20 cellular contexts compared by ENCODE assay signal in genomic region chr20:34332262-34332920, GRCh38.
"Had no signal": no experiment of that assay in that cellular context is flagged by ENCODE, and none has a peak within 500 bp of the region (broad histone marks: within the 10 kb centered on the region; RNA-seq: fewer than 3 reads in every experiment).

No MANE protein-coding gene starts in this region.

- H3K27me3 ChIP-seq: esophagus squamous epithelium, heart right ventricle, neutrophil, pancreas, sigmoid colon, thyroid gland had no signal

- H3K4me3 Mint-ChIP-seq: activated CD4-positive, alpha-beta T cell treated with anti-CD3 and anti-CD28 coated beads, Interleukin-2, amount 10 ng/mL, durations not matched to agents 24 days and 14 days; activated CD8-positive, alpha-beta T cell treated with anti-CD3 and anti-CD28 coated beads, Interleukin-2, amount 10 ng/mL, durations not matched to agents 7 days and 5 days; activated naive CD4-positive, alpha-beta T cell treated with anti-CD3 and anti-CD28 coated beads for 36 hours; activated T-cell treated with anti-CD3 and anti-CD28 coated beads, Interleukin-2, amount 50 U/mL, for 24 hours; brain; memory B cell; naive thymus-derived CD4-positive, alpha-beta T cell; stimulated activated memory B cell treated with anti-CD40 and anti-IgM and Interleukin-4, amounts not matched to agents 10 μg/mL and 1 μg/mL and 100 μg/mL, for 72 hours had no signal

- H3K27ac ChIP-seq: esophagus squamous epithelium, heart right ventricle, neutrophil, pancreas, sigmoid colon, thyroid gland had no signal

- H3K36me3 Mint-ChIP-seq: brain; memory B cell; naive thymus-derived CD4-positive, alpha-beta T cell; stimulated activated memory B cell treated with anti-CD40 and anti-IgM and Interleukin-4, amounts not matched to agents 10 μg/mL and 1 μg/mL and 100 μg/mL, for 72 hours had no signal

- H3K9me3 ChIP-seq: esophagus squamous epithelium, heart right ventricle, neutrophil, pancreas, sigmoid colon, thyroid gland had no signal

- H3K9me3 Mint-ChIP-seq: activated CD4-positive, alpha-beta T cell treated with anti-CD3 and anti-CD28 coated beads, Interleukin-2, amount 10 ng/mL, durations not matched to agents 24 days and 14 days; activated naive CD4-positive, alpha-beta T cell treated with anti-CD3 and anti-CD28 coated beads for 36 hours; activated T-cell treated with anti-CD3 and anti-CD28 coated beads, Interleukin-2, amount 50 U/mL, for 24 hours; naive thymus-derived CD4-positive, alpha-beta T cell; stimulated activated memory B cell treated with anti-CD40 and anti-IgM and Interleukin-4, amounts not matched to agents 10 μg/mL and 1 μg/mL and 100 μg/mL, for 72 hours had no signal

- H3K4me1 Mint-ChIP-seq: memory B cell had no signal

- H3K27ac Mint-ChIP-seq: activated CD4-positive, alpha-beta T cell treated with anti-CD3 and anti-CD28 coated beads, Interleukin-2, amount 10 ng/mL, durations not matched to agents 24 days and 14 days; activated CD8-positive, alpha-beta T cell treated with anti-CD3 and anti-CD28 coated beads, Interleukin-2, amount 10 ng/mL, durations not matched to agents 7 days and 5 days; activated naive CD4-positive, alpha-beta T cell treated with anti-CD3 and anti-CD28 coated beads for 36 hours; activated T-cell treated with anti-CD3 and anti-CD28 coated beads, Interleukin-2, amount 50 U/mL, for 24 hours; brain; memory B cell; naive thymus-derived CD4-positive, alpha-beta T cell; stimulated activated memory B cell treated with anti-CD40 and anti-IgM and Interleukin-4, amounts not matched to agents 10 μg/mL and 1 μg/mL and 100 μg/mL, for 72 hours had no signal

- H3K4me3 ChIP-seq: esophagus squamous epithelium, heart right ventricle, pancreas, sigmoid colon, thyroid gland had no signal

- H3K4me1 ChIP-seq: heart right ventricle, pancreas, sigmoid colon, thyroid gland had no signal

- H3K27me3 Mint-ChIP-seq: activated T-cell treated with anti-CD3 and anti-CD28 coated beads, Interleukin-2, amount 50 U/mL, for 24 hours; brain; memory B cell; naive thymus-derived CD4-positive, alpha-beta T cell; stimulated activated memory B cell treated with anti-CD40 and anti-IgM and Interleukin-4, amounts not matched to agents 10 μg/mL and 1 μg/mL and 100 μg/mL, for 72 hours had no signal

- H3K36me3 ChIP-seq: esophagus squamous epithelium, heart right ventricle, neutrophil, pancreas, sigmoid colon, thyroid gland had no signal

- ATAC-seq: activated CD8-positive, alpha-beta T cell treated with anti-CD3 and anti-CD28 coated beads, Interleukin-2, amount 10 ng/mL, durations not matched to agents 7 days and 5 days; heart right ventricle; naive thymus-derived CD4-positive, alpha-beta T cell; pancreas; stimulated activated memory B cell treated with anti-CD40 and anti-IgM and Interleukin-4, amounts not matched to agents 10 μg/mL and 1 μg/mL and 100 μg/mL, for 72 hours had no signal

- DNase-seq: activated CD4-positive, alpha-beta T cell treated with anti-CD3 and anti-CD28 coated beads, Interleukin-2, amount 10 ng/mL, durations not matched to agents 24 days and 14 days; activated CD4-positive, CD25-positive, alpha-beta regulatory T cell; activated CD8-positive, alpha-beta T cell treated with anti-CD3 and anti-CD28 coated beads, Interleukin-2, amount 10 ng/mL, durations not matched to agents 7 days and 5 days; activated naive CD4-positive, alpha-beta T cell treated with anti-CD3 and anti-CD28 coated beads for 36 hours; activated T-cell treated with anti-CD3 and anti-CD28 coated beads, Interleukin-2, amount 50 U/mL, for 24 hours; cortex of kidney; effector CD4-positive, alpha-beta T cell; esophagus squamous epithelium; heart right ventricle; naive thymus-derived CD4-positive, alpha-beta T cell; pancreas; sigmoid colon; stimulated activated CD4-positive, alpha-beta T cell treated with anti-CD3 and anti-CD28 coated beads, Interleukin-4, amount 100 ng/mL, for 24 hours; T-helper 1 cell; T-helper 9 cell; thyroid gland had no signal
